ENCODE assay signal across 20 cellular contexts in genomic region chr19:57327993-57328392, GRCh38. TPM values are rescaled to one million over a fixed set of nuclear protein-coding genes. Genes with fewer than 3 reads are reported as not detected.
DNase-seq lines count a peak whose midpoint lies in the region; ATAC-seq, FAIRE-seq and TF ChIP-seq lines count a peak whose summit lies in the region.
"Had no signal": no experiment of that assay in that cellular context is flagged by ENCODE, and none has a peak within 500 bp of the region (broad histone marks: within the 10 kb centered on the region; RNA-seq: fewer than 3 reads in every experiment).

No MANE protein-coding gene starts in this region.

- no peak for ATAC-seq in Panc1
- ATAC-seq in activated T-cell treated with anti-CD3 and anti-CD28 coated beads, Interleukin-2, amount 50 U/mL, for 72 hours (replicated peaks in 1 of 2) = no peak
- ATAC-seq: GM23338 had no signal

- H3K79me2 ChIP-seq in SK-N-SH (ENCODE audit: insufficient read depth) = peaks cover 26% of the 10 kb centered on the region

- no peaks in the 10 kb centered on the region for H3K27me3 Mint-ChIP-seq in activated T-cell treated with anti-CD3 and anti-CD28 coated beads, Interleukin-2, amount 50 U/mL, for 72 hours (ENCODE audit: low read depth)
- no peaks in the 10 kb centered on the region for H3K27me3 Mint-ChIP-seq in activated CD4-positive, alpha-beta memory T cell treated with anti-CD3 and anti-CD28 coated beads, Interleukin-2, amount 10 ng/mL, durations not matched to agents 7 days and 5 days
- H3K27me3 Mint-ChIP-seq: CD4-positive, CD25-positive, alpha-beta regulatory T cell; CD8-positive, alpha-beta memory T cell had no signal

- TSS peak; percentile 40 for BruUV-seq in Panc1 (replicated peaks; lab: Mats Ljungman, UMichigan)

- H3K36me3 Mint-ChIP-seq in activated T-cell treated with anti-CD3 and anti-CD28 coated beads, Interleukin-2, amount 50 U/mL, for 72 hours (ENCODE audit: insufficient read depth in 2 of 2) = peaks cover 45 to 76% of the 10 kb centered on the region in 2 donors
- peaks cover 80% of the 10 kb centered on the region for H3K36me3 Mint-ChIP-seq in activated CD4-positive, alpha-beta memory T cell treated with anti-CD3 and anti-CD28 coated beads, Interleukin-2, amount 10 ng/mL, durations not matched to agents 7 days and 5 days (ENCODE audit: low read depth)

- H3K4me3 Mint-ChIP-seq in activated T-cell treated with anti-CD3 and anti-CD28 coated beads, Interleukin-2, amount 50 U/mL, for 72 hours = no peak overlapping the region
- no peak overlapping the region for H3K4me3 Mint-ChIP-seq in activated CD4-positive, alpha-beta memory T cell treated with anti-CD3 and anti-CD28 coated beads, Interleukin-2, amount 10 ng/mL, durations not matched to agents 7 days and 5 days
- H3K4me3 Mint-ChIP-seq: CD4-positive, CD25-positive, alpha-beta regulatory T cell; GM23338; HFFc6 had no signal

- TF ChIP-seq EP300 in SK-N-SH (IDR thresholded peaks at IDR 0.05; ENCODE audit: borderline replicate concordance in 1 of 2, low read depth in 1 of 2, low read length in 1 of 2) = no peak

- 98% methylated on average over 8 of the region's 8 CpGs for WGBS in liver
- WGBS in SK-N-SH (ENCODE audit: low lambda C conversion rate) = 96% methylated on average over 7 of the region's 8 CpGs

- H3K27me3 ChIP-seq in Panc1 (ENCODE audit: control insufficient read depth, insufficient read depth, low read length) = no peaks in the 10 kb centered on the region
- no peaks in the 10 kb centered on the region for H3K27me3 ChIP-seq in liver (ENCODE audit: control insufficient read depth in 4 of 4, insufficient read depth in 4 of 4, low read length in 3 of 4)
- no peaks in the 10 kb centered on the region for H3K27me3 ChIP-seq in SK-N-SH (ENCODE audit: insufficient read depth)
- H3K27me3 ChIP-seq: BE2C had no signal

- H3K4me3 ChIP-seq in Panc1 (ENCODE audit: low read depth in 2 of 2, low read length in 2 of 2) (no peak overlapping the region), liver (ENCODE audit: low read depth in 1 of 3, low read length in 3 of 3) (peak overlapping the region in 2 of 3 donors; percentile 39 to 73), SK-N-SH (ENCODE audit: low read depth in 2 of 2, low read length in 1 of 2) (no peak overlapping the region)
- H3K4me3 ChIP-seq: GM23338 had no signal

- CTCF ChIA-PET in Panc1 (lab: Charles Lee) = no interaction called here
- CTCF ChIA-PET in SK-N-SH (lab: Yijun Ruan, JAX) = no interaction called here
- CTCF ChIA-PET in activated CD4-positive, alpha-beta memory T cell treated with anti-CD3 and anti-CD28 coated beads, Interleukin-2, amount 10 ng/mL, durations not matched to agents 7 days and 5 days (lab: Charles Lee) = no interaction called here

- H3K4me1 ChIP-seq in Panc1 (ENCODE audit: control insufficient read depth, insufficient read depth, low read length) (no peaks in the 10 kb centered on the region), liver (ENCODE audit: control insufficient read depth in 4 of 4, insufficient read depth in 4 of 4, low read length in 3 of 4) (no peaks in the 10 kb centered on the region), SK-N-SH (ENCODE audit: control insufficient read depth in 1 of 2, insufficient read depth in 2 of 2, low read depth in 1 of 2, low read length in 1 of 2) (no peaks in the 10 kb centered on the region)
- H3K4me1 ChIP-seq: BE2C had no signal

- H3K9ac ChIP-seq in liver (ENCODE audit: low read depth in 1 of 2, low read length in 2 of 2) (no peak overlapping the region), SK-N-SH (no peak overlapping the region)

- DNase-seq in HTR-8/SVneo (ENCODE audit: insufficient read length, low spot score) (no peak), Panc1 (ENCODE audit: low read depth, low spot score) (no peak), SK-N-SH (no peak)
- DNase-seq in activated T-cell treated with anti-CD3 and anti-CD28 coated beads, Interleukin-2, amount 50 U/mL, for 72 hours = no peak
- no peak for DNase-seq in activated CD4-positive, alpha-beta memory T cell treated with anti-CD3 and anti-CD28 coated beads, Interleukin-2, amount 10 ng/mL, durations not matched to agents 7 days and 5 days
- DNase-seq: ACHN; BE2C; C1 segment of cervical spinal cord; CD4-positive, CD25-positive, alpha-beta regulatory T cell; CD8-positive, alpha-beta memory T cell; COR-L47; DMS153; DMS79; GDM1; HCEC 1CT; HFFc6 had no signal

- intact Hi-C loops in Panc1 (cut with micrococcal nuclease; ENCODE audit: unreplicated experiment) = no loop called here

- no peak overlapping the region for H2AFZ ChIP-seq in SK-N-SH (ENCODE audit: low read depth)
- H2AFZ ChIP-seq: GM23338 had no signal

- no peak for TF ChIP-seq RAD21 in liver (IDR thresholded peaks at IDR 0.05)
- no peak for TF ChIP-seq RAD21 in SK-N-SH (IDR thresholded peaks at IDR 0.05; ENCODE audit: low read length)

- no peak overlapping the region for H3K4me2 ChIP-seq in SK-N-SH
- H3K4me2 ChIP-seq: GM23338 had no signal

- no peaks in the 10 kb centered on the region for H4K20me1 ChIP-seq in SK-N-SH (ENCODE audit: insufficient read depth)

- H3K27ac ChIP-seq in Panc1 (ENCODE audit: low read length) = no peak overlapping the region
- no peak overlapping the region for H3K27ac ChIP-seq in liver (ENCODE audit: low read depth in 1 of 2, low read length in 2 of 2)
- no peak overlapping the region for H3K27ac ChIP-seq in SK-N-SH (ENCODE audit: low read depth in 2 of 2, low read length in 1 of 2)

- in situ Hi-C loops in Panc1 (cut with HindIII; ENCODE audit: low pct_unique_long_range_greater_than_20kb, low sequenced_read_pairs) = no loop called here

- no peaks in the 10 kb centered on the region for H3K4me1 Mint-ChIP-seq in activated T-cell treated with anti-CD3 and anti-CD28 coated beads, Interleukin-2, amount 50 U/mL, for 72 hours (ENCODE audit: low read depth)
- H3K4me1 Mint-ChIP-seq in activated CD4-positive, alpha-beta memory T cell treated with anti-CD3 and anti-CD28 coated beads, Interleukin-2, amount 10 ng/mL, durations not matched to agents 7 days and 5 days = no peaks in the 10 kb centered on the region
- H3K4me1 Mint-ChIP-seq: GM23338 had no signal

- no peak for TF ChIP-seq CTCF in Panc1 (IDR thresholded peaks at IDR 0.05)
- TF ChIP-seq CTCF in liver (IDR thresholded peaks at IDR 0.05; ENCODE audit: low read depth, low read length, missing input control) = no peak
- TF ChIP-seq CTCF in SK-N-SH (IDR thresholded peaks at IDR 0.05) = no peak

- POLR2A ChIA-PET in Panc1 (lab: Charles Lee) (no interaction called here), SK-N-SH (lab: Yijun Ruan, JAX) (no interaction called here)
- POLR2A ChIA-PET in activated CD4-positive, alpha-beta memory T cell treated with anti-CD3 and anti-CD28 coated beads, Interleukin-2, amount 10 ng/mL, durations not matched to agents 7 days and 5 days (lab: Charles Lee) = no interaction called here

- H3K9me3 ChIP-seq in Panc1 (ENCODE audit: control insufficient read depth, insufficient read depth, low read depth, low read length) (peaks cover 7% of the 10 kb centered on the region; the same call in 1 of the 2 replicates), liver (ENCODE audit: control insufficient read depth in 4 of 4, low read length in 3 of 4) (peaks cover 25 to 43% (median 33%) of the 10 kb centered on the region in 4 donors), SK-N-SH (no peaks in the 10 kb centered on the region)
- H3K9me3 ChIP-seq: BE2C had no signal

- FAIRE-seq in HTR-8/SVneo (lab: Jason Lieb, UNC) = peak; percentile 52
- FAIRE-seq: A204.1, H54 had no signal

- no peak overlapping the region for H3K27ac Mint-ChIP-seq in activated T-cell treated with anti-CD3 and anti-CD28 coated beads, Interleukin-2, amount 50 U/mL, for 72 hours
- H3K27ac Mint-ChIP-seq in activated CD4-positive, alpha-beta memory T cell treated with anti-CD3 and anti-CD28 coated beads, Interleukin-2, amount 10 ng/mL, durations not matched to agents 7 days and 5 days = no peak overlapping the region
- H3K27ac Mint-ChIP-seq: CD4-positive, CD25-positive, alpha-beta regulatory T cell; CD8-positive, alpha-beta memory T cell; GM23338; HFFc6 had no signal

- H3K9me2 ChIP-seq in SK-N-SH = no peaks in the 10 kb centered on the region

- H3K36me3 ChIP-seq in Panc1 (ENCODE audit: control insufficient read depth, insufficient read depth, low read length) (peaks cover 16% of the 10 kb centered on the region), liver (ENCODE audit: control insufficient read depth in 4 of 4, insufficient read depth in 3 of 4, low read depth in 1 of 4, low read length in 3 of 4) (peaks cover 22 to 61% (median 55%) of the 10 kb centered on the region in 4 donors), SK-N-SH (replicated peaks in 1 of 2; ENCODE audit: control insufficient read depth in 1 of 2, insufficient read depth in 2 of 2, low read length in 1 of 2) (peaks cover 43 to 53% of the 10 kb centered on the region in 2 experiments)

- H3K9me3 Mint-ChIP-seq in activated T-cell treated with anti-CD3 and anti-CD28 coated beads, Interleukin-2, amount 50 U/mL, for 72 hours = peaks cover 3 to 14% of the 10 kb centered on the region in 2 donors
- H3K9me3 Mint-ChIP-seq in activated CD4-positive, alpha-beta memory T cell treated with anti-CD3 and anti-CD28 coated beads, Interleukin-2, amount 10 ng/mL, durations not matched to agents 7 days and 5 days = peaks cover 41% of the 10 kb centered on the region
- H3K9me3 Mint-ChIP-seq: GM23338, HFFc6 had no signal

- H3F3A ChIP-seq in SK-N-SH (replicated peaks; ENCODE audit: insufficient read depth) = peaks cover 5% of the 10 kb centered on the region

RNA-seq across cellular contexts. Expression of gene ZNF543, which starts 7.7 kb away (rescaled TPM):
- 10.8 TPM for total RNA-seq in Panc1 (2021; ENCODE audit: unreplicated experiment)
- 1.5 TPM for polyA plus RNA-seq in Panc1 (2012; ENCODE audit: insufficient read length)
- total RNA-seq in liver = 1 to 10 TPM; 3.8 to 8.4 TPM
- polyA plus RNA-seq in liver = under 1 TPM; 0.38 to 0.58 TPM
- 1.2 and 1.7 TPM in 2 replicates for polyA plus RNA-seq in SK-N-SH (2012; rRNA removed)
- polyA plus RNA-seq in SK-N-SH (2012; cell fraction: cytosol; rRNA removed) = 1.1 and 1.7 TPM in 2 replicates
- 1.0 and 1.6 TPM in 2 replicates for polyA plus RNA-seq in SK-N-SH (2012; cell fraction: nucleus; rRNA removed)
- 1 to 10 TPM; 8.4 to 9.0 TPM for total RNA-seq in activated T-cell treated with anti-CD3 and anti-CD28 coated beads, Interleukin-2, amount 50 U/mL, for 72 hours
- 1 to 10 TPM; 7.7 to 8.2 TPM for total RNA-seq in activated CD4-positive, alpha-beta memory T cell treated with anti-CD3 and anti-CD28 coated beads, Interleukin-2, amount 10 ng/mL, durations not matched to agents 7 days and 5 days

RNA-seq across cellular contexts. Expression of gene ZNF304, which starts 23.1 kb away (rescaled TPM):
- 10.8 TPM for total RNA-seq in Panc1 (2021; ENCODE audit: unreplicated experiment)
- polyA plus RNA-seq in Panc1 (2012; ENCODE audit: insufficient read length) = 6.0 TPM
- total RNA-seq in liver = 1 to 10 TPM; 3.2 to 5.6 TPM
- 1 to 10 TPM in 1 of 2 donors, under 1 TPM in 1; 0.90 to 1.3 TPM for polyA plus RNA-seq in liver
- polyA plus RNA-seq in SK-N-SH (2012; rRNA removed) = 2.5 and 3.7 TPM in 2 replicates
- polyA plus RNA-seq in SK-N-SH (2012; cell fraction: cytosol; rRNA removed) = 2.2 and 2.6 TPM in 2 replicates
- 2.6 and 5.6 TPM in 2 replicates for polyA plus RNA-seq in SK-N-SH (2012; cell fraction: nucleus; rRNA removed)
- total RNA-seq in activated T-cell treated with anti-CD3 and anti-CD28 coated beads, Interleukin-2, amount 50 U/mL, for 72 hours = 1 to 10 TPM; 8.1 to 8.3 TPM
- 1 to 10 TPM; 7.9 to 9.1 TPM for total RNA-seq in activated CD4-positive, alpha-beta memory T cell treated with anti-CD3 and anti-CD28 coated beads, Interleukin-2, amount 10 ng/mL, durations not matched to agents 7 days and 5 days

RNA-seq across cellular contexts. Expression of gene TRAPPC2B, which starts 35.4 kb away (rescaled TPM):
- total RNA-seq in Panc1 (2021; ENCODE audit: unreplicated experiment) (15.1 TPM), liver (1 to 10 TPM; 2.8 to 6.1 TPM)
- 23.4 TPM for polyA plus RNA-seq in Panc1 (2012; ENCODE audit: insufficient read length)
- polyA plus RNA-seq in liver (1 to 10 TPM; 3.1 to 4.2 TPM), SK-N-SH (2012; rRNA removed) (21.0 and 22.2 TPM in 2 replicates)
- polyA plus RNA-seq in SK-N-SH (2012; cell fraction: cytosol; rRNA removed) = 21.3 and 22.0 TPM in 2 replicates
- polyA plus RNA-seq in SK-N-SH (2012; cell fraction: nucleus; rRNA removed) = 10.2 and 10.9 TPM in 2 replicates
- total RNA-seq in activated T-cell treated with anti-CD3 and anti-CD28 coated beads, Interleukin-2, amount 50 U/mL, for 72 hours = 1 to 10 TPM; 7.3 to 8.5 TPM
- total RNA-seq in activated CD4-positive, alpha-beta memory T cell treated with anti-CD3 and anti-CD28 coated beads, Interleukin-2, amount 10 ng/mL, durations not matched to agents 7 days and 5 days = 10 to 100 TPM; 10.5 to 10.9 TPM

RNA-seq across cellular contexts. Expression of gene ZNF547, which starts 35.4 kb away (rescaled TPM):
- total RNA-seq in Panc1 (2021; ENCODE audit: unreplicated experiment) (4.1 TPM), liver (1 to 10 TPM; 1.7 to 1.8 TPM)
- polyA plus RNA-seq in Panc1 (2012; ENCODE audit: insufficient read length) = 3.8 TPM
- polyA plus RNA-seq in liver (under 1 TPM; 0.22 to 0.33 TPM), SK-N-SH (2012; rRNA removed) (1.5 and 1.7 TPM in 2 replicates)
- 0.94 and 1.0 TPM in 2 replicates for polyA plus RNA-seq in SK-N-SH (2012; cell fraction: cytosol; rRNA removed)
- polyA plus RNA-seq in SK-N-SH (2012; cell fraction: nucleus; rRNA removed) = 6.8 and 7.1 TPM in 2 replicates
- 1 to 10 TPM; 3.9 to 4.5 TPM for total RNA-seq in activated T-cell treated with anti-CD3 and anti-CD28 coated beads, Interleukin-2, amount 50 U/mL, for 72 hours
- total RNA-seq in activated CD4-positive, alpha-beta memory T cell treated with anti-CD3 and anti-CD28 coated beads, Interleukin-2, amount 10 ng/mL, durations not matched to agents 7 days and 5 days = 1 to 10 TPM; 3.8 to 4.8 TPM

RNA-seq across cellular contexts. Expression of gene ZNF460, which starts 47.7 kb away (rescaled TPM):
- total RNA-seq in Panc1 (2021; ENCODE audit: unreplicated experiment) (76.3 TPM), liver (10 to 100 TPM; 36.4 to 54.4 TPM)
- 1.5 TPM for polyA plus RNA-seq in Panc1 (2012; ENCODE audit: insufficient read length)
- polyA plus RNA-seq in liver (1 to 10 TPM in 1 of 2 donors, under 1 TPM in 1; 0.24 to 2.3 TPM), SK-N-SH (2012; rRNA removed) (2.4 and 4.3 TPM in 2 replicates)
- polyA plus RNA-seq in SK-N-SH (2012; cell fraction: cytosol; rRNA removed) = 1.4 and 1.5 TPM in 2 replicates
- 6.6 and 8.8 TPM in 2 replicates for polyA plus RNA-seq in SK-N-SH (2012; cell fraction: nucleus; rRNA removed)
- total RNA-seq in activated T-cell treated with anti-CD3 and anti-CD28 coated beads, Interleukin-2, amount 50 U/mL, for 72 hours = 100 to 1,000 TPM; 114 to 129 TPM
- 10 to 100 TPM; 40.0 to 42.0 TPM for total RNA-seq in activated CD4-positive, alpha-beta memory T cell treated with anti-CD3 and anti-CD28 coated beads, Interleukin-2, amount 10 ng/mL, durations not matched to agents 7 days and 5 days

Comparison
In these comparisons a context has a peak if more than half of its experiments do, and no peak if none do; other contexts are left out.
1. H3K4me3 ChIP-seq: peak in liver (2 of 3); none in Panc1 (0 of 2) and SK-N-SH (0 of 2).